In the genomic region with DNA sequence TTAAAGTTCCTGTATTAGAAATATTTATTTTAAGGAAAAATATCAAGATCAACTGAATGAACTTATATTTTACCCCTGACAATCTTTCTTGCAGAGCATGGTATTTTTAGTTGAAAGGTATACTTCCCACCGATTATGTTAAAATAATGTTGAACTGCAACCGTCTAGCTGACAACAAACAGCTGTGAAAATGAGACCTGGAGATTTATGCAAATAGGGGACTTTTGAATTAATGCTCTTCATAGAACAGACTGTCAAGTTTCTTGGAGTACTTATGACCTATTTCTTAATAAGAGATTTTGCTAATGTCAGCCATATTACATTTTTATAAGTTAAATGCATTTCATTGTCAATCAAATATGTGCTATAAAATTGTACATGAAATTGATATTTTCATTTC, we compare ENCODE assay signal across 16 cellular contexts.
"Had no signal": no experiment of that assay in that cellular context is flagged by ENCODE, and none has a peak within 500 bp of the region (broad histone marks: within the 10 kb centered on the region; RNA-seq: fewer than 3 reads in every experiment).

No MANE protein-coding gene starts in this region.

- ATAC-seq: esophagus mucosa, gastrocnemius medialis, heart right ventricle, left lung, lower lobe of right lung, natural killer cell had no signal

- DNase-seq: effector memory CD4-positive, alpha-beta T cell; gastrocnemius medialis; heart right ventricle; islet precursor cell; left lung; lower lobe of right lung; natural killer cell; nucleus accumbens; ovary; small intestine; stimulated activated CD4-positive, alpha-beta T cell treated with anti-CD3 and anti-CD28 coated beads, Interleukin-12 subunit alpha, Interleukin-12 subunit beta, amount 100 ng/mL, for 4 hours; stimulated activated naive CD4-positive, alpha-beta T cell; stomach; substantia nigra; transverse colon had no signal
